Comparison of ENCODE assay signal across 8 cellular contexts in genomic region chr1:17441265-17441992, GRCh38. TPM values are rescaled to one million over a fixed set of nuclear protein-coding genes. Genes with fewer than 3 reads are reported as not detected.
DNase-seq lines count a peak whose midpoint lies in the region; ATAC-seq, FAIRE-seq and TF ChIP-seq lines count a peak whose summit lies in the region.

No MANE protein-coding gene starts in this region.

- POLR2A ChIA-PET in A549 (lab: Yijun Ruan, JAX) (interaction anchor here (0.9 kb wide), 1 partner anchor 46 kb away, joined by 5 read pairs; no protein-coding TSS in a partner anchor), Panc1 (lab: Charles Lee) (interaction anchor here (0.6 kb wide), 1 partner anchor 10 kb away, joined by 11 read pairs; no protein-coding TSS in a partner anchor)

- CTCF ChIA-PET in A549 (lab: Yijun Ruan, JAX) = interaction anchor here (0.6 to 2.8 kb wide), 10 partner anchors 10 to 165 kb away, joined by 3 to 11 read pairs (median 3); no protein-coding TSS in a partner anchor
- CTCF ChIA-PET in Panc1 (lab: Charles Lee) = no interaction called here

- H3K4me3 Mint-ChIP-seq in natural killer cell treated with Interleukin-12 subunit alpha and Interleukin-12 subunit beta and Interleukin-15 and Interleukin-18, amount 100 ng/mL, for 72 hours = no peak overlapping the region

- BruUV-seq in Panc1 (replicated peaks; lab: Mats Ljungman, UMichigan) = no TSS peak

- H3K27ac ChIP-seq in A549 = peak overlapping the region; percentile 97 to 99
- peak overlapping the region; percentile 93; the same call in 1 of the 2 replicates for H3K27ac ChIP-seq in Panc1 (ENCODE audit: low read length)
- H3K27ac ChIP-seq in ovary = no peak overlapping the region

- whole genome bisulfite sequencing in A549 (ENCODE audit: missing lambda C conversion rate) = 37% methylated on average over 10 of the region's 10 CpGs
- WGBS in ovary, 3 donors = 77 to 83% (median 82%) methylated on average over 10 of the region's 10 CpGs

- DNase-seq in A549 (ENCODE audit: low read depth in 1 of 2, low spot score in 1 of 2) (peak in 1 of 2 experiments; percentile 61), GM12865 (ENCODE audit: low read depth) (peak; percentile 42), Panc1 (ENCODE audit: low read depth, low spot score) (peak; percentile 63), fibroblast of the aortic adventitia (ENCODE audit: low read depth) (peak; percentile 91), Ammon's horn (ENCODE audit: low spot score) (no peak), ovary (no peak)
- no peak for DNase-seq in natural killer cell treated with Interleukin-12 subunit alpha and Interleukin-12 subunit beta and Interleukin-15 and Interleukin-18, amount 100 ng/mL, for 72 hours (ENCODE audit: low spot score)

- TF ChIP-seq POLR2A in A549 (IDR thresholded peaks at IDR 0.05; ENCODE audit: low read length) (no peak), ovary (IDR thresholded peaks at IDR 0.05) (no peak)

- no peaks in the 10 kb centered on the region for H3K27me3 ChIP-seq in Panc1 (ENCODE audit: control insufficient read depth, insufficient read depth, low read length)
- H3K27me3 ChIP-seq in ovary = no peaks in the 10 kb centered on the region

- TF ChIP-seq CTCF in A549 (IDR thresholded peaks at IDR 0.05) = no peak
- TF ChIP-seq CTCF in GM12865 (IDR thresholded peaks at IDR 0.05; ENCODE audit: insufficient read depth, low read depth, low read length, missing control alignments) = no peak
- no peak for TF ChIP-seq CTCF in Panc1 (IDR thresholded peaks at IDR 0.05)
- TF ChIP-seq CTCF in fibroblast of the aortic adventitia (IDR thresholded peaks at IDR 0.05; ENCODE audit: insufficient read depth, low read length) = no peak
- no peak for TF ChIP-seq CTCF in ovary (IDR thresholded peaks at IDR 0.05)

- peak overlapping the region; percentile 100 for H3K4me2 ChIP-seq in A549

- no peaks in the 10 kb centered on the region for H3K36me3 Mint-ChIP-seq in natural killer cell treated with Interleukin-12 subunit alpha and Interleukin-12 subunit beta and Interleukin-15 and Interleukin-18, amount 100 ng/mL, for 72 hours

- H3K9me3 ChIP-seq in A549 (no peaks in the 10 kb centered on the region), Panc1 (ENCODE audit: control insufficient read depth, insufficient read depth, low read depth, low read length) (no peaks in the 10 kb centered on the region), ovary (no peaks in the 10 kb centered on the region)

- intact Hi-C loops in Panc1 (cut with micrococcal nuclease; ENCODE audit: unreplicated experiment) (no loop called here), ovary (cut with DNase I) (no loop called here)

- peak in 1 of 2 experiments; percentile 43; a peak in 1 of 5 replicates for TF ChIP-seq EP300 in A549 (IDR thresholded peaks at IDR 0.05)
- TF ChIP-seq EP300 in ovary (IDR thresholded peaks at IDR 0.05) = no peak

- H3K9me3 Mint-ChIP-seq in natural killer cell treated with Interleukin-12 subunit alpha and Interleukin-12 subunit beta and Interleukin-15 and Interleukin-18, amount 100 ng/mL, for 72 hours = no peaks in the 10 kb centered on the region

- H3K27ac Mint-ChIP-seq in natural killer cell treated with Interleukin-12 subunit alpha and Interleukin-12 subunit beta and Interleukin-15 and Interleukin-18, amount 100 ng/mL, for 72 hours = no peak overlapping the region

- in situ Hi-C loops in Panc1 (cut with HindIII; ENCODE audit: low pct_unique_long_range_greater_than_20kb, low sequenced_read_pairs) = no loop called here

- H3K4me1 Mint-ChIP-seq in natural killer cell treated with Interleukin-12 subunit alpha and Interleukin-12 subunit beta and Interleukin-15 and Interleukin-18, amount 100 ng/mL, for 72 hours (ENCODE audit: low read depth in 2 of 2) = peaks cover 5 to 10% of the 10 kb centered on the region in 2 donors

- TF ChIP-seq RAD21 in A549 (conservative IDR thresholded peaks at IDR 0.05 in 1 of 2, IDR thresholded peaks at IDR 0.05 in 1 of 2) = no peak

- peak overlapping the region; percentile 98; the same call in 2 of the 3 replicates for H3K4me3 ChIP-seq in A549
- H3K4me3 ChIP-seq in GM12865 (ENCODE audit: low read depth, low read length) = no peak overlapping the region
- H3K4me3 ChIP-seq in Panc1 (ENCODE audit: low read depth in 2 of 2, low read length in 2 of 2) = peak overlapping the region in 1 of 2 experiments; percentile 67; a peak in 2 of 4 replicates
- H3K4me3 ChIP-seq in fibroblast of the aortic adventitia (ENCODE audit: low read depth, low read length) = no peak overlapping the region
- no peak overlapping the region for H3K4me3 ChIP-seq in ovary

- H3K27me3 Mint-ChIP-seq in natural killer cell treated with Interleukin-12 subunit alpha and Interleukin-12 subunit beta and Interleukin-15 and Interleukin-18, amount 100 ng/mL, for 72 hours = peaks cover 8 to 10% of the 10 kb centered on the region in 2 donors

- peaks cover 46% of the 10 kb centered on the region for H3K4me1 ChIP-seq in A549
- H3K4me1 ChIP-seq in Panc1 (ENCODE audit: control insufficient read depth, insufficient read depth, low read length) = peaks cover 22% of the 10 kb centered on the region
- H3K4me1 ChIP-seq in ovary (ENCODE audit: insufficient read depth) = peaks cover 6% of the 10 kb centered on the region

- H3K36me3 ChIP-seq in Panc1 (ENCODE audit: control insufficient read depth, insufficient read depth, low read length) (peaks cover 2% of the 10 kb centered on the region; the same call in 1 of the 2 replicates), ovary (no peaks in the 10 kb centered on the region)

- ATAC-seq in A549 (peak; percentile 18 to 28; a peak in 3 of 6 replicates), Panc1 (no peak), HG02884 (IDR thresholded peaks at IDR 0.05; ENCODE audit: unreplicated experiment) (no peak)
- ATAC-seq in natural killer cell treated with Interleukin-12 subunit alpha and Interleukin-12 subunit beta and Interleukin-15 and Interleukin-18, amount 100 ng/mL, for 72 hours = no peak

- FAIRE-seq in A549 (lab: Jason Lieb, UNC) = no peak

TF ChIP-seq in A549, 52 proteins besides CTCF, POLR2A, EP300 and RAD21 (continues in another document):
- TF ChIP-seq ZNF302 (CRISPR knock-in tag; IDR thresholded peaks at IDR 0.05) = no peak
- no peak for TF ChIP-seq FOSL2 (IDR thresholded peaks at IDR 0.05)
- TF ChIP-seq FOSL2 (CRISPR knock-in tag; IDR thresholded peaks at IDR 0.05) = peak; percentile 35
- TF ChIP-seq ZC3H11A (IDR thresholded peaks at IDR 0.05) = no peak
- TF ChIP-seq E2F6 (IDR thresholded peaks at IDR 0.05; ENCODE audit: borderline replicate concordance, low read depth) = no peak
- TF ChIP-seq CBX8 (IDR thresholded peaks at IDR 0.05) = no peak
- TF ChIP-seq RARB (CRISPR knock-in tag; IDR thresholded peaks at IDR 0.05) = no peak
- TF ChIP-seq JUNB (IDR thresholded peaks at IDR 0.05) = no peak
- TF ChIP-seq KDM5A (IDR thresholded peaks at IDR 0.05) = no peak
- TF ChIP-seq RCOR1 (IDR thresholded peaks at IDR 0.05; ENCODE audit: low read depth, low read length) = no peak
- TF ChIP-seq MAX (IDR thresholded peaks at IDR 0.05) = no peak
- no peak for TF ChIP-seq PBX3 (IDR thresholded peaks at IDR 0.05)
- TF ChIP-seq MAFK (IDR thresholded peaks at IDR 0.05; ENCODE audit: partially characterized antibody) = no peak
- no peak for TF ChIP-seq HMGXB4 (CRISPR knock-in tag; IDR thresholded peaks at IDR 0.05; ENCODE audit: borderline replicate concordance)
- TF ChIP-seq POLR2AphosphoS2 (conservative IDR thresholded peaks at IDR 0.05; ENCODE audit: low read length) = no peak

RNA-seq across cellular contexts. Expression of gene RCC2, which starts 2.0 kb away (rescaled TPM):
- 58.3 and 60.9 TPM in 2 replicates for polyA plus RNA-seq in A549 (2011; rRNA removed)
- polyA plus RNA-seq in A549 (2012; cell fraction: cytosol; rRNA removed) = 70.9 and 80.5 TPM in 2 replicates
- polyA plus RNA-seq in A549 (2012; cell fraction: nucleus; rRNA removed) = 167 and 206 TPM in 2 replicates
- polyA plus RNA-seq in A549 (2017; fragmentation: RNase III; extraction: RNeasy Plus Mini Kit Qiagen cat#74134 plus additional on column Dnase treatment) = 82.5 to 90.0 TPM (median 84.7 TPM) in 3 replicates
- polyA minus RNA-seq in A549 (2011; rRNA and poly(A)+ RNA removed) = 52.3 and 73.8 TPM in 2 replicates
- 116 TPM for total RNA-seq in Panc1 (2021; ENCODE audit: unreplicated experiment)
- polyA plus RNA-seq in Panc1 (2012; ENCODE audit: insufficient read length) = 106 TPM
- 40.1 and 46.0 TPM in 2 replicates for total RNA-seq in fibroblast of the aortic adventitia (ENCODE audit: low replicate concordance)
- 100 to 1,000 TPM; 112 to 181 TPM for total RNA-seq in natural killer cell treated with Interleukin-12 subunit alpha and Interleukin-12 subunit beta and Interleukin-15 and Interleukin-18, amount 100 ng/mL, for 72 hours
- 10 to 100 TPM; 15.3 to 52.2 (median 41.0) TPM for total RNA-seq in ovary
- polyA plus RNA-seq in ovary = 10 to 100 TPM; 28.1 to 28.3 TPM

Comparison
In these comparisons a context has a peak if more than half of its experiments do, and no peak if none do; other contexts are left out.
1. ATAC-seq: peak in A549 (2 of 2); none in Panc1 (single experiment), natural killer cell treated with Interleukin-12 subunit alpha and Interleukin-12 subunit beta and Interleukin-15 and Interleukin-18, amount 100 ng/mL, for 72 hours (0 of 2) and HG02884 (single experiment).
2. DNase-seq: peak in GM12865 (single experiment), Panc1 (single experiment) and fibroblast of the aortic adventitia (single experiment); none in natural killer cell treated with Interleukin-12 subunit alpha and Interleukin-12 subunit beta and Interleukin-15 and Interleukin-18, amount 100 ng/mL, for 72 hours (single experiment), Ammon's horn (single experiment) and ovary (0 of 5).
3. H3K27ac ChIP-seq: peak in A549 (2 of 2) and Panc1 (single experiment); none in ovary (0 of 2).